ENCODE assay signal across 1 cellular context in genomic region chr10:72273410-72274212, GRCh38.
A peak's percentile ranks its signal among the peaks of the same experiment; 100 is the strongest.
TF ChIP-seq lines count a peak whose summit lies in the region.

A gene with protein sequence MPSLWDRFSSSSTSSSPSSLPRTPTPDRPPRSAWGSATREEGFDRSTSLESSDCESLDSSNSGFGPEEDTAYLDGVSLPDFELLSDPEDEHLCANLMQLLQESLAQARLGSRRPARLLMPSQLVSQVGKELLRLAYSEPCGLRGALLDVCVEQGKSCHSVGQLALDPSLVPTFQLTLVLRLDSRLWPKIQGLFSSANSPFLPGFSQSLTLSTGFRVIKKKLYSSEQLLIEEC (plus strand): TSS chr10:72273924. CDS start chr10:72274217, 293 bp downstream.

TF ChIP-seq in HepG2, 621 proteins besides CTCF, POLR2A, EP300 and RAD21 (continued from another document and continues in another):
- TF ChIP-seq SKI (IDR thresholded peaks at IDR 0.05; ENCODE audit: partially characterized antibody) (no peak), PHF8 (CRISPR knock-in tag; IDR thresholded peaks at IDR 0.05) (peak; percentile 74), HNRNPH1 (optimal IDR thresholded peaks at IDR 0.05; ENCODE audit: low read depth, low read length) (peak; percentile 100), GTF2F1 (IDR thresholded peaks at IDR 0.05; ENCODE audit: low read length) (peak; percentile 96), MEF2D (CRISPR knock-in tag; IDR thresholded peaks at IDR 0.05) (peak; percentile 75; the same call in 1 of the 2 replicates), ZMYM4 (CRISPR knock-in tag; IDR thresholded peaks at IDR 0.05) (peak; percentile 92), DR1 (CRISPR knock-in tag; IDR thresholded peaks at IDR 0.05) (peak; percentile 100), SKIL (CRISPR knock-in tag; IDR thresholded peaks at IDR 0.05; ENCODE audit: borderline replicate concordance) (peak; percentile 70; the same call in 1 of the 2 replicates), FOXC1 (CRISPR knock-in tag; IDR thresholded peaks at IDR 0.05; ENCODE audit: borderline replicate concordance) (peak; percentile 96), NCOR1 (IDR thresholded peaks at IDR 0.05; ENCODE audit: borderline replicate concordance, low read length) (peak; percentile 35; the same call in 1 of the 2 replicates), REXO4 (CRISPR knock-in tag; IDR thresholded peaks at IDR 0.05; ENCODE audit: borderline replicate concordance) (no peak), ZNF124 (CRISPR knock-in tag; IDR thresholded peaks at IDR 0.05) (peak; percentile 91; the same call in 1 of the 2 replicates), TMF1 (CRISPR knock-in tag; IDR thresholded peaks at IDR 0.05; ENCODE audit: low read depth) (peak; percentile 96), DMAP1 (CRISPR knock-in tag; IDR thresholded peaks at IDR 0.05) (peak; percentile 72; the same call in 1 of the 2 replicates), KAT8 (CRISPR knock-in tag; IDR thresholded peaks at IDR 0.05) (peak; percentile 75), ZNF335 (CRISPR knock-in tag; IDR thresholded peaks at IDR 0.05) (peak; percentile 60), ELF3 (CRISPR knock-in tag; IDR thresholded peaks at IDR 0.05) (peak; percentile 69; the same call in 1 of the 2 replicates)
- TF ChIP-seq, protein P1, sequence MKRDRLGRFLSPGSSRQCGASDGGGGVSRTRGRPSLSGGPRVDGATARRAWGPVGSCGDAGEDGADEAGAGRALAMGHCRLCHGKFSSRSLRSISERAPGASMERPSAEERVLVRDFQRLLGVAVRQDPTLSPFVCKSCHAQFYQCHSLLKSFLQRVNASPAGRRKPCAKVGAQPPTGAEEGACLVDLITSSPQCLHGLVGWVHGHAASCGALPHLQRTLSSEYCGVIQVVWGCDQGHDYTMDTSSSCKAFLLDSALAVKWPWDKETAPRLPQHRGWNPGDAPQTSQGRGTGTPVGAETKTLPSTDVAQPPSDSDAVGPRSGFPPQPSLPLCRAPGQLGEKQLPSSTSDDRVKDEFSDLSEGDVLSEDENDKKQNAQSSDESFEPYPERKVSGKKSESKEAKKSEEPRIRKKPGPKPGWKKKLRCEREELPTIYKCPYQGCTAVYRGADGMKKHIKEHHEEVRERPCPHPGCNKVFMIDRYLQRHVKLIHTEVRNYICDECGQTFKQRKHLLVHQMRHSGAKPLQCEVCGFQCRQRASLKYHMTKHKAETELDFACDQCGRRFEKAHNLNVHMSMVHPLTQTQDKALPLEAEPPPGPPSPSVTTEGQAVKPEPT (CRISPR knock-in tag; IDR thresholded peaks at IDR 0.05; ENCODE audit: low read depth) = peak; percentile 15; the same call in 1 of the 2 replicates
- TF ChIP-seq, protein P2, sequence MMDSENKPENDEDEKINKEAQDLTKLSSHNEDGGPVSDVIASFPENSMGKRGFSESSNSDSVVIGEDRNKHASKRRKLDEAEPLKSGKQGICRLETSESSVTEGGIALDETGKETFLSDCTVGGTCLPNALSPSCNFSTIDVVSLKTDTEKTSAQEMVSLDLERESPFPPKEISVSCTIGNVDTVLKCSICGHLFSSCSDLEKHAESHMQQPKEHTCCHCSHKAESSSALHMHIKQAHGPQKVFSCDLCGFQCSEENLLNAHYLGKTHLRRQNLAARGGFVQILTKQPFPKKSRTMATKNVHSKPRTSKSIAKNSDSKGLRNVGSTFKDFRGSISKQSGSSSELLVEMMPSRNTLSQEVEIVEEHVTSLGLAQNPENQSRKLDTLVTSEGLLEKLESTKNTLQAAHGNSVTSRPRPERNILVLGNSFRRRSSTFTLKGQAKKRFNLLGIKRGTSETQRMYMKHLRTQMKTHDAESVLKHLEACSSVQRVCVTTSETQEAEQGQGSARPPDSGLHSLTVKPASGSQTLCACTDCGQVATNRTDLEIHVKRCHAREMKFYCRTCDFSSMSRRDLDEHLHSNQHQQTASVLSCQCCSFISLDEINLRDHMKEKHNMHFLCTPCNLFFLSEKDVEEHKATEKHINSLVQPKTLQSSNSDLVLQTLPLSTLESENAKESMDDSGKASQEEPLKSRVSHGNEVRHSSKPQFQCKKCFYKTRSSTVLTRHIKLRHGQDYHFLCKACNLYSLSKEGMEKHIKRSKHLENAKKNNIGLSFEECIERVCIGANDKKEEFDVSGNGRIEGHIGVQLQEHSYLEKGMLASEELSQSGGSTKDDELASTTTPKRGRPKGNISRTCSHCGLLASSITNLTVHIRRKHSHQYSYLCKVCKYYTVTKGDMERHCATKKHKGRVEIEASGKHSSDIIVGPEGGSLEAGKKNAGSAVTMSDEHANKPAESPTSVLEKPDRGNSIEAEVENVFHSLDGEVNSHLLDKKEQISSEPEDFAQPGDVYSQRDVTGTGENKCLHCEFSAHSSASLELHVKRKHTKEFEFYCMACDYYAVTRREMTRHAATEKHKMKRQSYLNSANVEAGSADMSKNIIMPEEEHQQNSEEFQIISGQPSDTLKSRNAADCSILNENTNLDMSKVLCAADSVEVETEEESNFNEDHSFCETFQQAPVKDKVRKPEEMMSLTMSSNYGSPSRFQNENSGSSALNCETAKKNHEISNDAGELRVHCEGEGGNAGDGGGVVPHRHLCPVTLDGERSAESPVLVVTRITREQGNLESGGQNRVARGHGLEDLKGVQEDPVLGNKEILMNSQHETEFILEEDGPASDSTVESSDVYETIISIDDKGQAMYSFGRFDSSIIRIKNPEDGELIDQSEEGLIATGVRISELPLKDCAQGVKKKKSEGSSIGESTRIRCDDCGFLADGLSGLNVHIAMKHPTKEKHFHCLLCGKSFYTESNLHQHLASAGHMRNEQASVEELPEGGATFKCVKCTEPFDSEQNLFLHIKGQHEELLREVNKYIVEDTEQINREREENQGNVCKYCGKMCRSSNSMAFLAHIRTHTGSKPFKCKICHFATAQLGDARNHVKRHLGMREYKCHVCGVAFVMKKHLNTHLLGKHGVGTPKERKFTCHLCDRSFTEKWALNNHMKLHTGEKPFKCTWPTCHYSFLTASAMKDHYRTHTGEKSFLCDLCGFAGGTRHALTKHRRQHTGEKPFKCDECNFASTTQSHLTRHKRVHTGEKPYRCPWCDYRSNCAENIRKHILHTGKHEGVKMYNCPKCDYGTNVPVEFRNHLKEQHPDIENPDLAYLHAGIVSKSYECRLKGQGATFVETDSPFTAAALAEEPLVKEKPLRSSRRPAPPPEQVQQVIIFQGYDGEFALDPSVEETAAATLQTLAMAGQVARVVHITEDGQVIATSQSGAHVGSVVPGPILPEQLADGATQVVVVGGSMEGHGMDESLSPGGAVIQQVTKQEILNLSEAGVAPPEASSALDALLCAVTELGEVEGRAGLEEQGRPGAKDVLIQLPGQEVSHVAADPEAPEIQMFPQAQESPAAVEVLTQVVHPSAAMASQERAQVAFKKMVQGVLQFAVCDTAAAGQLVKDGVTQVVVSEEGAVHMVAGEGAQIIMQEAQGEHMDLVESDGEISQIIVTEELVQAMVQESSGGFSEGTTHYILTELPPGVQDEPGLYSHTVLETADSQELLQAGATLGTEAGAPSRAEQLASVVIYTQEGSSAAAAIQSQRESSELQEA (CRISPR knock-in tag; IDR thresholded peaks at IDR 0.05; ENCODE audit: not compliant biosample characterization) = peak; percentile 12
- TF ChIP-seq, protein P3, sequence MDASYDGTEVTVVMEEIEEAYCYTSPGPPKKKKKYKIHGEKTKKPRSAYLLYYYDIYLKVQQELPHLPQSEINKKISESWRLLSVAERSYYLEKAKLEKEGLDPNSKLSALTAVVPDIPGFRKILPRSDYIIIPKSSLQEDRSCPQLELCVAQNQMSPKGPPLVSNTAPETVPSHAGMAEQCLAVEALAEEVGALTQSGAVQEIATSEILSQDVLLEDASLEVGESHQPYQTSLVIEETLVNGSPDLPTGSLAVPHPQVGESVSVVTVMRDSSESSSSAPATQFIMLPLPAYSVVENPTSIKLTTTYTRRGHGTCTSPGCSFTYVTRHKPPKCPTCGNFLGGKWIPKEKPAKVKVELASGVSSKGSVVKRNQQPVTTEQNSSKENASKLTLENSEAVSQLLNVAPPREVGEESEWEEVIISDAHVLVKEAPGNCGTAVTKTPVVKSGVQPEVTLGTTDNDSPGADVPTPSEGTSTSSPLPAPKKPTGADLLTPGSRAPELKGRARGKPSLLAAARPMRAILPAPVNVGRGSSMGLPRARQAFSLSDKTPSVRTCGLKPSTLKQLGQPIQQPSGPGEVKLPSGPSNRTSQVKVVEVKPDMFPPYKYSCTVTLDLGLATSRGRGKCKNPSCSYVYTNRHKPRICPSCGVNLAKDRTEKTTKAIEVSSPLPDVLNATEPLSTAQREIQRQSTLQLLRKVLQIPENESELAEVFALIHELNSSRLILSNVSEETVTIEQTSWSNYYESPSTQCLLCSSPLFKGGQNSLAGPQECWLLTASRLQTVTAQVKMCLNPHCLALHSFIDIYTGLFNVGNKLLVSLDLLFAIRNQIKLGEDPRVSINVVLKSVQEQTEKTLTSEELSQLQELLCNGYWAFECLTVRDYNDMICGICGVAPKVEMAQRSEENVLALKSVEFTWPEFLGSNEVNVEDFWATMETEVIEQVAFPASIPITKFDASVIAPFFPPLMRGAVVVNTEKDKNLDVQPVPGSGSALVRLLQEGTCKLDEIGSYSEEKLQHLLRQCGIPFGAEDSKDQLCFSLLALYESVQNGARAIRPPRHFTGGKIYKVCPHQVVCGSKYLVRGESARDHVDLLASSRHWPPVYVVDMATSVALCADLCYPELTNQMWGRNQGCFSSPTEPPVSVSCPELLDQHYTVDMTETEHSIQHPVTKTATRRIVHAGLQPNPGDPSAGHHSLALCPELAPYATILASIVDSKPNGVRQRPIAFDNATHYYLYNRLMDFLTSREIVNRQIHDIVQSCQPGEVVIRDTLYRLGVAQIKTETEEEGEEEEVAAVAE (CRISPR knock-in tag; IDR thresholded peaks at IDR 0.05; ENCODE audit: borderline replicate concordance) = 0 out of 2 replicates have a peak, but pooled peaks have one; percentile 35
- TF ChIP-seq, protein P4, sequence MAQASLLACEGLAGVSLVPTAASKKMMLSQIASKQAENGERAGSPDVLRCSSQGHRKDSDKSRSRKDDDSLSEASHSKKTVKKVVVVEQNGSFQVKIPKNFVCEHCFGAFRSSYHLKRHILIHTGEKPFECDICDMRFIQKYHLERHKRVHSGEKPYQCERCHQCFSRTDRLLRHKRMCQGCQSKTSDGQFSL (CRISPR knock-in tag; IDR thresholded peaks at IDR 0.05) = peak; percentile 75; the same call in 1 of the 2 replicates
- TF ChIP-seq, protein P5, sequence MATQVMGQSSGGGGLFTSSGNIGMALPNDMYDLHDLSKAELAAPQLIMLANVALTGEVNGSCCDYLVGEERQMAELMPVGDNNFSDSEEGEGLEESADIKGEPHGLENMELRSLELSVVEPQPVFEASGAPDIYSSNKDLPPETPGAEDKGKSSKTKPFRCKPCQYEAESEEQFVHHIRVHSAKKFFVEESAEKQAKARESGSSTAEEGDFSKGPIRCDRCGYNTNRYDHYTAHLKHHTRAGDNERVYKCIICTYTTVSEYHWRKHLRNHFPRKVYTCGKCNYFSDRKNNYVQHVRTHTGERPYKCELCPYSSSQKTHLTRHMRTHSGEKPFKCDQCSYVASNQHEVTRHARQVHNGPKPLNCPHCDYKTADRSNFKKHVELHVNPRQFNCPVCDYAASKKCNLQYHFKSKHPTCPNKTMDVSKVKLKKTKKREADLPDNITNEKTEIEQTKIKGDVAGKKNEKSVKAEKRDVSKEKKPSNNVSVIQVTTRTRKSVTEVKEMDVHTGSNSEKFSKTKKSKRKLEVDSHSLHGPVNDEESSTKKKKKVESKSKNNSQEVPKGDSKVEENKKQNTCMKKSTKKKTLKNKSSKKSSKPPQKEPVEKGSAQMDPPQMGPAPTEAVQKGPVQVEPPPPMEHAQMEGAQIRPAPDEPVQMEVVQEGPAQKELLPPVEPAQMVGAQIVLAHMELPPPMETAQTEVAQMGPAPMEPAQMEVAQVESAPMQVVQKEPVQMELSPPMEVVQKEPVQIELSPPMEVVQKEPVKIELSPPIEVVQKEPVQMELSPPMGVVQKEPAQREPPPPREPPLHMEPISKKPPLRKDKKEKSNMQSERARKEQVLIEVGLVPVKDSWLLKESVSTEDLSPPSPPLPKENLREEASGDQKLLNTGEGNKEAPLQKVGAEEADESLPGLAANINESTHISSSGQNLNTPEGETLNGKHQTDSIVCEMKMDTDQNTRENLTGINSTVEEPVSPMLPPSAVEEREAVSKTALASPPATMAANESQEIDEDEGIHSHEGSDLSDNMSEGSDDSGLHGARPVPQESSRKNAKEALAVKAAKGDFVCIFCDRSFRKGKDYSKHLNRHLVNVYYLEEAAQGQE (IDR thresholded peaks at IDR 0.05; ENCODE audit: borderline replicate concordance in 1 of 2, low read depth in 1 of 2, low read length in 2 of 2) = peak in 1 of 2 experiments; percentile 83; a peak in 1 of 4 replicates
- TF ChIP-seq, protein P6, sequence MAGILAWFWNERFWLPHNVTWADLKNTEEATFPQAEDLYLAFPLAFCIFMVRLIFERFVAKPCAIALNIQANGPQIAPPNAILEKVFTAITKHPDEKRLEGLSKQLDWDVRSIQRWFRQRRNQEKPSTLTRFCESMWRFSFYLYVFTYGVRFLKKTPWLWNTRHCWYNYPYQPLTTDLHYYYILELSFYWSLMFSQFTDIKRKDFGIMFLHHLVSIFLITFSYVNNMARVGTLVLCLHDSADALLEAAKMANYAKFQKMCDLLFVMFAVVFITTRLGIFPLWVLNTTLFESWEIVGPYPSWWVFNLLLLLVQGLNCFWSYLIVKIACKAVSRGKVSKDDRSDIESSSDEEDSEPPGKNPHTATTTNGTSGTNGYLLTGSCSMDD (CRISPR knock-in tag; IDR thresholded peaks at IDR 0.05) = 0 out of 2 replicates have a peak, but pooled peaks have one; percentile 72
- TF ChIP-seq, protein P7, sequence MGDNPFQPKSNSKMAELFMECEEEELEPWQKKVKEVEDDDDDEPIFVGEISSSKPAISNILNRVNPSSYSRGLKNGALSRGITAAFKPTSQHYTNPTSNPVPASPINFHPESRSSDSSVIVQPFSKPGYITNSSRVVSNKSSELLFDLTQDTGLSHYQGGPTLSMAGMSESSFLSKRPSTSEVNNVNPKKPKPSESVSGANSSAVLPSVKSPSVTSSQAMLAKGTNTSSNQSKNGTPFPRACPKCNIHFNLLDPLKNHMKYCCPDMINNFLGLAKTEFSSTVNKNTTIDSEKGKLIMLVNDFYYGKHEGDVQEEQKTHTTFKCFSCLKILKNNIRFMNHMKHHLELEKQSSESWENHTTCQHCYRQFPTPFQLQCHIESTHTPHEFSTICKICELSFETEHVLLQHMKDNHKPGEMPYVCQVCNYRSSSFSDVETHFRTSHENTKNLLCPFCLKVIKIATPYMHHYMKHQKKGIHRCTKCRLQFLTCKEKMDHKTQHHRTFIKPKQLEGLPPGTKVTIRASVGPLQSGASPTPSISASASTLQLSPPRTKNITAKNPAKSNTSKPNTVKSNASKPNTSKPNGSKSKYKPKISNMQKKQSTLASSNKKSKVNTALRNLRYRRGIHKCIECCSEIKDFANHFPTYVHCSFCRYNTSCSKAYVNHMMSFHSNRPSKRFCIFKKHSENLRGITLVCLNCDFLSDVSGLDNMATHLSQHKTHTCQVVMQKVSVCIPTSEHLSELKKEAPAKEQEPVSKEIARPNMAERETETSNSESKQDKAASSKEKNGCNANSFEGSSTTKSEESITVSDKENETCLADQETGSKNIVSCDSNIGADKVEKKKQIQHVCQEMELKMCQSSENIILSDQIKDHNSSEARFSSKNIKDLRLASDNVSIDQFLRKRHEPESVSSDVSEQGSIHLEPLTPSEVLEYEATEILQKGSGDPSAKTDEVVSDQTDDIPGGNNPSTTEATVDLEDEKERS (CRISPR knock-in tag; IDR thresholded peaks at IDR 0.05) = 0 out of 2 replicates have a peak, but pooled peaks have one; percentile 38
